In the genomic region with DNA sequence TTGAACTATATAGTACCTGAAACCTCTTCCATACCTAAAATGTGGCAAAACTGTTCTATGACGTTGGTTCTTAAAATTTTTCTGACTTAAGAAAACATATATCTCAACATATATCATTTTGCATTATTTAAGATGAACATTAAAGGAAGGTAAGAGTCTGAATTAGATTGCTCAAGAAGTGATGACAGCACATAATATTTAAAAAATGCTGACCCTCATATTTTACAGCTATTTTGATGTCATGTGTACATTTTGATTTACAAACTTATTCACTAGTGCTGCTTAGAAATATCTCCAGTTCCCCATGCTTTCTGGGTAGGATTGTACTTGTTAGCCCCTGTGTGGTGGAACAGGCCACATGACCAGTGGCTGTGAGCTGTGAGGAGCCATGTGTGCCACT, we compare ENCODE assay signal across 1 cellular context.
TF ChIP-seq lines count a peak whose summit lies in the region.

No MANE protein-coding gene starts in this region.

TF ChIP-seq in A549, 52 proteins besides CTCF, POLR2A, EP300 and RAD21 (continued from another document):
- no peak for TF ChIP-seq SREBF2 (IDR thresholded peaks at IDR 0.05)
- TF ChIP-seq, protein P1, sequence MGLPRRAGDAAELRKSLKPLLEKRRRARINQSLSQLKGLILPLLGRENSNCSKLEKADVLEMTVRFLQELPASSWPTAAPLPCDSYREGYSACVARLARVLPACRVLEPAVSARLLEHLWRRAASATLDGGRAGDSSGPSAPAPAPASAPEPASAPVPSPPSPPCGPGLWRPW (IDR thresholded peaks at IDR 0.05), result no peak
